In the genomic region with DNA sequence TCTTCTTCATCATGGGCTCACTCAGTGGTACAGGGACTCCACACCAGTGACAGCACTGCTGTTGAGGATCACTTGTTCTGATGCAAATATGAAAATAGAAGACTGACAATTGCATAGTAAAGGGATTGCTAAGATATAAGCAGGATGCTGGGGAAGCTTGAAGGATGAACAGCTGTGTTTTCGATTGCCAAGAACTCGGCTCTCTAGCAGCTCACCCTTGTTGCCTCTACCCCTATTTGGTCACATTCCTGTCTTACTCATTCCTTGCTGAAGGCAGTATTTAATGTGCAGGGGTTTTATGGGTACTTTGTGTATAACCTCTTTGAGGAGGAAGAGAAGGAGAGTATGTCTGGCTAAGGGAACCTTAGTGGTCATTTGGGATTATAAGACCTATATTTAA, we compare ENCODE assay signal across 17 cellular contexts.
DNase-seq lines count a peak whose midpoint lies in the region; ATAC-seq lines count a peak whose summit lies in the region.
"Had no signal": no experiment of that assay in that cellular context is flagged by ENCODE, and none has a peak within 500 bp of the region (broad histone marks: within the 10 kb centered on the region; RNA-seq: fewer than 3 reads in every experiment).

No MANE protein-coding gene starts in this region.

- H3K36me3 ChIP-seq in trophoblast cell (ENCODE audit: control insufficient read depth in 1 of 2, insufficient read depth in 2 of 2, low read length in 2 of 2): no peaks in the 10 kb centered on the region

- no peak overlapping the region for H3K4me3 ChIP-seq in trophoblast cell (ENCODE audit: low read depth, low read length)

- no peak overlapping the region for H3K4ac ChIP-seq in trophoblast cell (ENCODE audit: low read depth, low read length)

- no peak overlapping the region for H2AFZ ChIP-seq in trophoblast cell (ENCODE audit: insufficient read depth, low read length, poor library complexity)

- H3K27me3 ChIP-seq in trophoblast cell (ENCODE audit: insufficient read depth, low read length): no peaks in the 10 kb centered on the region

- no peak overlapping the region for H3K23ac ChIP-seq in trophoblast cell (ENCODE audit: low read length)

- no peak for ATAC-seq in HG03571 (IDR thresholded peaks at IDR 0.05; ENCODE audit: unreplicated experiment)
- no peak for ATAC-seq in HG03442 (IDR thresholded peaks at IDR 0.05; ENCODE audit: unreplicated experiment)
- ATAC-seq: activated CD8-positive, alpha-beta T cell treated with anti-CD3 and anti-CD28 coated beads for 36 hours; activated T-helper 17 cell treated with anti-CD3 and anti-CD28 coated beads, Interleukin-2, amount 50 U/mL, for 72 hours; esophagus mucosa had no signal

- no peak overlapping the region for H3K4me2 ChIP-seq in trophoblast cell (ENCODE audit: low read length)

- H3K9ac ChIP-seq in trophoblast cell (ENCODE audit: low read length): no peak overlapping the region

- H3K79me2 ChIP-seq in trophoblast cell (ENCODE audit: control insufficient read depth, insufficient read depth, low read length, poor library complexity): no peaks in the 10 kb centered on the region

- no peak overlapping the region for H2BK12ac ChIP-seq in trophoblast cell (ENCODE audit: low read length)

- H2BK120ac ChIP-seq in trophoblast cell (ENCODE audit: insufficient read depth, low read length, poor library complexity): peak overlapping the region; percentile 6

- H3K9me3 ChIP-seq in trophoblast cell (ENCODE audit: insufficient read depth, low read depth, low read length): no peaks in the 10 kb centered on the region

- H4K12ac ChIP-seq in trophoblast cell (ENCODE audit: low read depth, low read length): no peak overlapping the region

- H4K8ac ChIP-seq in trophoblast cell (ENCODE audit: low read depth, low read length): no peak overlapping the region

- no peak overlapping the region for H4K91ac ChIP-seq in trophoblast cell (ENCODE audit: low read depth, low read length)

- WGBS in trophoblast cell (ENCODE audit: extremely low coverage, insufficient coverage, insufficient read length): no CpG with 5 or more reads among the region's 2 CpGs

- H3K18ac ChIP-seq in trophoblast cell (ENCODE audit: low read length): no peak overlapping the region

- peak; percentile 86 for DNase-seq in GM03348 (ENCODE audit: low spot score)
- DNase-seq in RPMI7951 (ENCODE audit: low read depth): peak; percentile 25
- peak; percentile 65 for DNase-seq in fibroblast of peridontal ligament (ENCODE audit: extremely low read depth)
- peak; percentile 60 to 73 for DNase-seq in trophoblast cell
- no peak for DNase-seq in AML-193 (lab: John Stamatoyannopoulos, UW)
- DNase-seq in activated CD4-positive, CD25-positive, alpha-beta regulatory T cell treated with anti-CD3 and anti-CD28 coated beads, Interleukin-2, amount 50 U/mL, for 72 hours: no peak
- DNase-seq: activated CD8-positive, alpha-beta T cell treated with anti-CD3 and anti-CD28 coated beads for 36 hours; amygdala; DND-41; naive B cell; NCI-H2029 treated with DMSO at 0.1 percent for 48 hours; NCI-H748 treated with DMSO at 0.1 percent for 48 hours had no signal

- H3K14ac ChIP-seq in trophoblast cell (ENCODE audit: low read length): no peak overlapping the region

- no peak overlapping the region for H2AK5ac ChIP-seq in trophoblast cell (ENCODE audit: low read length)

- H3K27ac ChIP-seq in trophoblast cell (ENCODE audit: low read depth, low read length): no peak overlapping the region
- H3K27ac ChIP-seq: C4-2B had no signal

- H2BK5ac ChIP-seq in trophoblast cell (ENCODE audit: low read depth, low read length, poor library complexity): no peak overlapping the region

- peaks cover 19 to 29% of the 10 kb centered on the region in 2 experiments for H3K4me1 ChIP-seq in trophoblast cell (ENCODE audit: control insufficient read depth in 1 of 2, insufficient read depth in 2 of 2, low read length in 2 of 2)

- peaks cover 7% of the 10 kb centered on the region for H3K79me1 ChIP-seq in trophoblast cell (ENCODE audit: low read length)

Comparison
In these comparisons a context has a peak if more than half of its experiments do, and no peak if none do; other contexts are left out.
1. DNase-seq: peak in GM03348 (single experiment), RPMI7951 (single experiment), fibroblast of peridontal ligament (single experiment) and trophoblast cell (2 of 2); none in AML-193 (0 of 2) and activated CD4-positive, CD25-positive, alpha-beta regulatory T cell treated with anti-CD3 and anti-CD28 coated beads, Interleukin-2, amount 50 U/mL, for 72 hours (single experiment).